In genomic region chr17:39018267-39019134, GRCh38 we compare ENCODE assay signal across 9 cellular contexts. TPM values are rescaled to one million over a fixed set of nuclear protein-coding genes. Genes with fewer than 3 reads are reported as not detected.
DNase-seq lines count a peak whose midpoint lies in the region; ATAC-seq and TF ChIP-seq lines count a peak whose summit lies in the region.
"Had no signal": no experiment of that assay in that cellular context is flagged by ENCODE, and none has a peak within 500 bp of the region (broad histone marks: within the 10 kb centered on the region; RNA-seq: fewer than 3 reads in every experiment).

No MANE protein-coding gene starts in this region.

- H3K27me3 Mint-ChIP-seq in natural killer cell (ENCODE audit: low read depth in 2 of 2), result peaks cover 0 to 2% of the 10 kb centered on the region in 2 donors

- H3K4me3 ChIP-seq in HL-60 (replicated peaks; ENCODE audit: insufficient read depth, low read length), result no peak overlapping the region

- TF ChIP-seq CTCF in HL-60 (IDR thresholded peaks at IDR 0.05; ENCODE audit: insufficient read depth, low read length) (no peak), natural killer cell (IDR thresholded peaks at IDR 0.05) (no peak)

- DNase-seq in HL-60 (ENCODE audit: low read depth in 1 of 2, low spot score in 1 of 2) (peak in 1 of 2 experiments; percentile 68), OCI-M1 (lab: John Stamatoyannopoulos, UW) (peak; percentile 39), natural killer cell (no peak)
- DNase-seq in stimulated activated CD4-positive, alpha-beta T cell treated with anti-CD3 and anti-CD28 coated beads, Interleukin-4, amount 100 ng/mL, for 24 hours, result peak; percentile 17
- DNase-seq: T1000 had no signal

- no peaks in the 10 kb centered on the region for H3K36me3 Mint-ChIP-seq in natural killer cell

- intact Hi-C loops in natural killer cell (cut with micrococcal nuclease), result no loop called here

- no peaks in the 10 kb centered on the region for H3K27me3 ChIP-seq in HL-60 (ENCODE audit: insufficient read depth, poor library complexity, severe bottlenecking)

- peak overlapping the region; percentile 54 for H3K27ac ChIP-seq in HL-60 (replicated peaks)

- H3K27ac Mint-ChIP-seq in natural killer cell, result no peak overlapping the region

- H3K4me3 Mint-ChIP-seq in natural killer cell, result no peak overlapping the region
- H3K4me3 Mint-ChIP-seq: neural crest cell had no signal

- H3K4me1 Mint-ChIP-seq in natural killer cell, result peaks cover 0 to 5% of the 10 kb centered on the region in 2 donors

- H3K9me3 Mint-ChIP-seq in natural killer cell, result no peaks in the 10 kb centered on the region
- H3K9me3 Mint-ChIP-seq: neural crest cell had no signal

- ATAC-seq in esophagus mucosa (peak; percentile 61), GM19395 (IDR thresholded peaks at IDR 0.05; ENCODE audit: unreplicated experiment) (no peak), GM21447 (IDR thresholded peaks at IDR 0.05; ENCODE audit: unreplicated experiment) (no peak), natural killer cell (no peak)

RNA-seq across cellular contexts. Expression of gene FBXO47, which starts 51.3 kb away (rescaled TPM):
- total RNA-seq in esophagus mucosa (not detected), natural killer cell (not detected)
- total RNA-seq: neural crest cell had no signal
